In the genomic region with DNA sequence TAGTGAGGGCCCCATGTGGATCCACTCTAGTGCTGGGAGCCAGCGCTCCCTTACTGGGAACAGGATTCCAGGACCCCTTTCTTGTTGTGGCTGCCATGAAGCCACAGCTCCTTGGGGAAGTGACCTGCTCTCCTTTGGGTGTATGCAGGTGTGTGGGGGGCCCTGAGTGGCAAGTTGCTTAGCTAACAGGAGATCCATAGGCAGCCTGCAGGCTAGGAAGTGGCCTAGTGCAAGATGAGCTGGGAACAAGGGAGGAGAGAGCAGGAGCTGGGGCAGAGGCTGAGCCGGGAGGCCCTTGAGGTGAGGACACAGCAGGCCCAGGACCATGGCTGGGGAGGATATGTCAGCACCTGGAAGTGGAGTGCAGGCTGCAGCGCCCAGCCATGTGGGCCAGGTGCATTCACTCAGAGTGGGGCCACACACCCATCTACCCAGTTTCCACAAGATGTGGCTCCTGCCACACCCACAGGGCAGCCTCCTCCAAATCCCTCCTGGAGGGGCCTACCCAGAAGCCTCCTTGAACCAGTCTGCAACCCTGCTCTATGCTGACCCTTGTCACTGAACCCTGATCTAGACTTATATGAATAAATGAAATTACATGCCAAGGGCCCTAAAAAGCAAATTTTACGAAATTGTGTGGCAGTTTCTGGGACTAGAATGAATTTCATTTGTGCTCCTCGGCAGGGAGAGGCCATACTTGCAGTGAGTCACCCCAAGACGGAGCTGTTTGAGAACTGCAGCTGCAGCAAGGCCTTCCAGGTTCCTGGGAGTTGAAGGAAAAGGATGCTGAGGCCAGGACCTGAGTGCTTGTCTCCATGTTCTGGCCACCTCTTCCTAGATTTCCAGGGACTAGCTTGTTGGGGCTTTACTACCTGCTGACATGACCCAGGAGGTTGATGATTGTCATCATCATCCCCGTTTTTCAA, we compare ENCODE assay signal across 16 cellular contexts. TPM values are rescaled to one million over a fixed set of nuclear protein-coding genes. Genes with fewer than 3 reads are reported as not detected.
DNase-seq lines count a peak whose midpoint lies in the region; ATAC-seq, FAIRE-seq and TF ChIP-seq lines count a peak whose summit lies in the region.
"Had no signal": no experiment of that assay in that cellular context is flagged by ENCODE, and none has a peak within 500 bp of the region (broad histone marks: within the 10 kb centered on the region; RNA-seq: fewer than 3 reads in every experiment).

No MANE protein-coding gene starts in this region.

- peaks cover 38% of the 10 kb centered on the region for H3K4me1 Mint-ChIP-seq in stimulated activated memory B cell treated with anti-CD40 and anti-IgM and Interleukin-4, amounts not matched to agents 10 μg/mL and 1 μg/mL and 100 μg/mL, for 72 hours

- H3K9me3 Mint-ChIP-seq in stimulated activated memory B cell treated with anti-CD40 and anti-IgM and Interleukin-4, amounts not matched to agents 10 μg/mL and 1 μg/mL and 100 μg/mL, for 72 hours: no peaks in the 10 kb centered on the region

- peaks cover 42% of the 10 kb centered on the region for H3K79me2 ChIP-seq in K562 (ENCODE audit: control insufficient read depth, insufficient read depth, low read length)
- H3K79me2 ChIP-seq: parathyroid adenoma had no signal

- TF ChIP-seq CTCF in left ventricle myocardium inferior (IDR thresholded peaks at IDR 0.05; ENCODE audit: borderline replicate concordance) (no peak), K562 (IDR thresholded peaks at IDR 0.05 in 2 of 3, conservative IDR thresholded peaks at IDR 0.05 in 1 of 3; ENCODE audit: insufficient read depth in 2 of 3, low read depth in 1 of 3, low read length in 3 of 3) (no peak)

- no peak for FAIRE-seq in K562 (lab: Jason Lieb, UNC)

- H3K36me3 Mint-ChIP-seq in stimulated activated memory B cell treated with anti-CD40 and anti-IgM and Interleukin-4, amounts not matched to agents 10 μg/mL and 1 μg/mL and 100 μg/mL, for 72 hours: peaks cover 19% of the 10 kb centered on the region

- H3K4me3 ChIP-seq in right cardiac atrium (ENCODE audit: low read length) (no peak overlapping the region), left ventricle myocardium inferior (no peak overlapping the region), K562 (no peak overlapping the region)
- H3K4me3 ChIP-seq: lower lobe of right lung, SJSA1 had no signal

- H3K27me3 Mint-ChIP-seq in stimulated activated memory B cell treated with anti-CD40 and anti-IgM and Interleukin-4, amounts not matched to agents 10 μg/mL and 1 μg/mL and 100 μg/mL, for 72 hours: no peaks in the 10 kb centered on the region

- peak overlapping the region in 1 of 2 experiments; percentile 93; a peak in 2 of 4 replicates for H3K9ac ChIP-seq in K562 (ENCODE audit: insufficient read depth in 1 of 2, low read depth in 2 of 2, low read length in 2 of 2)
- H3K9ac ChIP-seq: parathyroid adenoma had no signal

- no peak overlapping the region for H3K27ac ChIP-seq in right cardiac atrium (ENCODE audit: low read length)
- no peak overlapping the region for H3K27ac ChIP-seq in left ventricle myocardium inferior (replicated peaks)
- H3K27ac ChIP-seq in K562 (ENCODE audit: extremely low read depth, low read depth, low read length): no peak overlapping the region; the same call in 2 of the 3 replicates
- H3K27ac ChIP-seq: lower lobe of right lung, parathyroid adenoma, SJSA1 had no signal

- peak overlapping the region; percentile 30 for H3K27ac Mint-ChIP-seq in stimulated activated memory B cell treated with anti-CD40 and anti-IgM and Interleukin-4, amounts not matched to agents 10 μg/mL and 1 μg/mL and 100 μg/mL, for 72 hours

- H3K9me3 ChIP-seq in right cardiac atrium (ENCODE audit: control insufficient read depth, low read length) (no peaks in the 10 kb centered on the region), left ventricle myocardium inferior (replicated peaks) (no peaks in the 10 kb centered on the region), K562 (replicated peaks; ENCODE audit: control insufficient read depth, insufficient read depth, low read depth, low read length) (no peaks in the 10 kb centered on the region)
- H3K9me3 ChIP-seq: lower lobe of right lung, SJSA1 had no signal

- DNase-seq in right cardiac atrium (peak in 2 of 3 donors; percentile 35 to 45), left ventricle myocardium inferior (no peak), M059J (ENCODE audit: low read depth) (peak; percentile 23), K562 (ENCODE audit: extremely low read depth in 1 of 4, low spot score in 3 of 4) (peak in 1 of 4 experiments; percentile 63), activated gamma-delta T cell treated with Interleukin-2 at 50 U/mL for 16 hours (no peak), LoVo (ENCODE audit: low spot score) (no peak), epidermal melanocyte (ENCODE audit: insufficient read length, low spot score) (no peak)
- DNase-seq: activated CD4-positive, alpha-beta T cell treated with anti-CD3 and anti-CD28 coated beads for 48 hours; amniotic stem cell; lower lobe of right lung; NCI-H1105 treated with DMSO at 0.1 percent for 48 hours; NCI-H510A treated with DMSO at 0.1 percent for 48 hours; stimulated activated naive CD4-positive, alpha-beta T cell had no signal

- in situ Hi-C loops in K562 (cut with MboI): no loop called here

- H3K36me3 ChIP-seq in left ventricle myocardium inferior (peaks cover 52% of the 10 kb centered on the region), K562 (ENCODE audit: control insufficient read depth, insufficient read depth, low read length) (peaks cover 73% of the 10 kb centered on the region)

- peaks cover 28% of the 10 kb centered on the region; the same call in 1 of the 2 replicates for H4K20me1 ChIP-seq in K562 (replicated peaks; ENCODE audit: control insufficient read depth, insufficient read depth, low read length)

- H3K4me3 Mint-ChIP-seq in stimulated activated memory B cell treated with anti-CD40 and anti-IgM and Interleukin-4, amounts not matched to agents 10 μg/mL and 1 μg/mL and 100 μg/mL, for 72 hours: no peak overlapping the region

- no TSS peak for BruUV-seq in K562 (replicated peaks; lab: Mats Ljungman, UMichigan)

- TF ChIP-seq POLR2A in K562 (conservative IDR thresholded peaks at IDR 0.05): no peak

- H3K4me1 ChIP-seq in right cardiac atrium (ENCODE audit: control insufficient read depth, insufficient read depth, low read length) (peaks cover 7% of the 10 kb centered on the region), left ventricle myocardium inferior (peaks cover 45% of the 10 kb centered on the region), K562 (replicated peaks in 1 of 2; ENCODE audit: control insufficient read depth in 2 of 2, insufficient read depth in 2 of 2, low read length in 2 of 2) (peaks cover 21 to 93% of the 10 kb centered on the region in 2 experiments)

- no peaks in the 10 kb centered on the region for H3K27me3 ChIP-seq in right cardiac atrium (ENCODE audit: control insufficient read depth, insufficient read depth)
- no peaks in the 10 kb centered on the region for H3K27me3 ChIP-seq in left ventricle myocardium inferior (ENCODE audit: low read depth)
- no peaks in the 10 kb centered on the region for H3K27me3 ChIP-seq in K562 (ENCODE audit: control insufficient read depth in 2 of 2, insufficient read depth in 2 of 2, low read length in 2 of 2)
- H3K27me3 ChIP-seq: SJSA1 had no signal

- 62% methylated on average over 7 of the region's 7 CpGs for WGBS in right cardiac atrium
- 67% methylated on average over 7 of the region's 7 CpGs for WGBS in K562 (ENCODE audit: insufficient coverage, low coverage, missing lambda C conversion rate)

- no peak overlapping the region for H3K4me2 ChIP-seq in K562 (ENCODE audit: insufficient read depth, low read length)

- no peak; the same call in 1 of the 2 replicates for TF ChIP-seq EP300 in K562 (IDR thresholded peaks at IDR 0.05; ENCODE audit: low read length)

- no peak overlapping the region for H2AFZ ChIP-seq in K562 (ENCODE audit: low read depth, low read length)
- H2AFZ ChIP-seq: parathyroid adenoma had no signal

- no peak for TF ChIP-seq RAD21 in K562 (CRISPR knock-in tag; conservative IDR thresholded peaks at IDR 0.05 in 1 of 2, IDR thresholded peaks at IDR 0.05 in 1 of 2)

- intact Hi-C loops in right cardiac atrium (cut with DNase I) (no loop called here), left ventricle myocardium inferior (cut with micrococcal nuclease) (no loop called here), K562 (cut with micrococcal nuclease) (no loop called here)

- CTCF ChIA-PET in K562 (lab: Yijun Ruan, JAX; ENCODE audit: low intra/inter-chr PET ratio): no interaction called here

- POLR2A ChIA-PET in K562 (lab: Yijun Ruan, JAX): interaction anchor here (0.6 to 17.9 kb wide), 22 partner anchors 9 to 522 kb away, joined by 3 to 451 read pairs (median 5); a partner anchor contains a TSS

- ATAC-seq in right cardiac atrium (no peak), K562 (no peak)
- no peak for ATAC-seq in stimulated activated memory B cell treated with anti-CD40 and anti-IgM and Interleukin-4, amounts not matched to agents 10 μg/mL and 1 μg/mL and 100 μg/mL, for 72 hours
- ATAC-seq: lower lobe of right lung had no signal

- H3K9me1 ChIP-seq in K562 (ENCODE audit: control insufficient read depth, insufficient read depth, low read length): no peaks in the 10 kb centered on the region

RNA-seq across cellular contexts. Expression of a gene that starts 3.2 kb away (rescaled TPM):
- total RNA-seq in right cardiac atrium: 10 to 100 TPM; 23.2 to 25.2 (median 23.8) TPM
- 38.2 TPM for polyA plus RNA-seq in right cardiac atrium
- 17.8 TPM for total RNA-seq in left ventricle myocardium inferior
- 50.2 and 52.6 TPM in 2 replicates for total RNA-seq in M059J (2014; rRNA removed; shearing (Covaris generic))
- total RNA-seq in K562 (2011; cell fraction: chromatin; rRNA removed; ENCODE audit: low replicate concordance): 90.2 and 332 TPM in 2 replicates
- total RNA-seq in K562 (2011; cell fraction: nucleolus; rRNA removed): 398 and 463 TPM in 2 replicates
- 158 and 211 TPM in 2 replicates for total RNA-seq in K562 (2011; cell fraction: nucleoplasm; rRNA removed)
- total RNA-seq in K562 (2014; rRNA removed): 245 and 323 TPM in 2 replicates
- total RNA-seq in K562 (2014; rRNA removed; fragmentation: Illumina TruSeq; extraction: Trizol): 32.0 and 35.6 TPM in 2 replicates
- 120 and 129 TPM in 2 replicates for total RNA-seq in K562 (2015; rRNA removed; fragmentation: Illumina TruSeq; extraction: Trizol)
- total RNA-seq in K562 (2021): 169 and 183 TPM in 2 replicates
- polyA plus RNA-seq in K562 (2011; rRNA removed): 75.4 and 94.6 TPM in 2 replicates
- polyA plus RNA-seq in K562 (2011; cell fraction: cytosol; rRNA removed): 137 and 308 TPM in 2 replicates
- 202 and 335 TPM in 2 replicates for polyA plus RNA-seq in K562 (2011; cell fraction: nucleus; rRNA removed)
- polyA plus RNA-seq in K562 (2012): 114 and 118 TPM in 2 replicates
- 84.1 and 121 TPM in 2 replicates for polyA plus RNA-seq in K562 (2014; fragmentation: Illumina TruSeq; extraction: Trizol)
- 10 to 100 TPM in 1 of 2 experiments, 1 to 10 TPM in 1; 7.9 to 33.1 TPM for polyA plus RNA-seq in K562 (2014; fragmentation: Nextera tagmentation; extraction: Ambion mirVana)
- polyA plus RNA-seq in K562 (2014; rRNA removed): 263 and 266 TPM in 2 replicates
- 39.0 and 48.5 TPM in 2 replicates for polyA minus RNA-seq in K562 (2011; rRNA and poly(A)+ RNA removed)
- polyA minus RNA-seq in K562 (2011; cell fraction: cytosol; rRNA and poly(A)+ RNA removed): 53.5 and 55.4 TPM in 2 replicates
- polyA minus RNA-seq in K562 (2011; cell fraction: nucleus; rRNA and poly(A)+ RNA removed): 261 and 385 TPM in 2 replicates

RNA-seq across cellular contexts. Expression of a gene that starts 16.3 kb away (rescaled TPM):
- total RNA-seq in right cardiac atrium (1 to 10 TPM; 1.7 to 6.7 (median 4.8) TPM), left ventricle myocardium inferior (3.5 TPM), K562 (2014; rRNA removed) (1.5 and 1.9 TPM in 2 replicates), K562 (2014; rRNA removed; fragmentation: Illumina TruSeq; extraction: Trizol) (0.77 and 1.0 TPM in 2 replicates), K562 (2015; rRNA removed; fragmentation: Illumina TruSeq; extraction: Trizol) (1.6 and 1.7 TPM in 2 replicates), K562 (2021) (2.3 and 2.7 TPM in 2 replicates)
- polyA plus RNA-seq in right cardiac atrium (2.1 TPM), K562 (2011; rRNA removed) (1.2 and 1.5 TPM in 2 replicates), K562 (2014; fragmentation: Illumina TruSeq; extraction: Trizol) (1.3 and 1.5 TPM in 2 replicates), K562 (2014; fragmentation: Nextera tagmentation; extraction: Ambion mirVana) (under 1 TPM in 1 of 2 experiments, not detected in 1; 0.01 TPM), K562 (2014; rRNA removed) (3.7 and 3.9 TPM in 2 replicates)
- total RNA-seq in M059J (2014; rRNA removed; shearing (Covaris generic)): 2.1 and 3.6 TPM in 2 replicates
- 8.3 and 26.4 TPM in 2 replicates for total RNA-seq in K562 (2011; cell fraction: chromatin; rRNA removed; ENCODE audit: low replicate concordance)
- 15.5 and 19.3 TPM in 2 replicates for total RNA-seq in K562 (2011; cell fraction: nucleolus; rRNA removed)
- total RNA-seq in K562 (2011; cell fraction: nucleoplasm; rRNA removed): 13.6 and 14.4 TPM in 2 replicates
- 1.4 and 2.2 TPM in 2 replicates for polyA plus RNA-seq in K562 (2011; cell fraction: cytosol; rRNA removed)
- 16.2 and 34.8 TPM in 2 replicates for polyA plus RNA-seq in K562 (2011; cell fraction: nucleus; rRNA removed)
- polyA plus RNA-seq in K562 (2012): 4.7 and 7.9 TPM in 2 replicates
- 1.6 and 2.5 TPM in 2 replicates for polyA minus RNA-seq in K562 (2011; rRNA and poly(A)+ RNA removed)
- 1.0 TPM in 1 of 2 replicates, not detected in the other for polyA minus RNA-seq in K562 (2011; cell fraction: cytosol; rRNA and poly(A)+ RNA removed)
- 5.6 and 7.5 TPM in 2 replicates for polyA minus RNA-seq in K562 (2011; cell fraction: nucleus; rRNA and poly(A)+ RNA removed)

RNA-seq across cellular contexts. Expression of a gene that starts 16.6 kb away (rescaled TPM):
- 10 to 100 TPM; 28.3 to 33.2 (median 31.1) TPM for total RNA-seq in right cardiac atrium
- polyA plus RNA-seq in right cardiac atrium: 20.4 TPM
- 18.1 TPM for total RNA-seq in left ventricle myocardium inferior
- total RNA-seq in M059J (2014; rRNA removed; shearing (Covaris generic)): 13.0 and 14.0 TPM in 2 replicates
- total RNA-seq in K562 (2011; cell fraction: chromatin; rRNA removed; ENCODE audit: low replicate concordance): 338 and 754 TPM in 2 replicates
- total RNA-seq in K562 (2011; cell fraction: nucleolus; rRNA removed): 395 and 404 TPM in 2 replicates
- 258 and 287 TPM in 2 replicates for total RNA-seq in K562 (2011; cell fraction: nucleoplasm; rRNA removed)
- 87.2 and 120 TPM in 2 replicates for total RNA-seq in K562 (2014; rRNA removed)
- 46.4 and 63.0 TPM in 2 replicates for total RNA-seq in K562 (2014; rRNA removed; fragmentation: Illumina TruSeq; extraction: Trizol)
- total RNA-seq in K562 (2015; rRNA removed; fragmentation: Illumina TruSeq; extraction: Trizol): 51.3 and 53.2 TPM in 2 replicates
- total RNA-seq in K562 (2021): 132 and 135 TPM in 2 replicates
- 63.0 and 88.5 TPM in 2 replicates for polyA plus RNA-seq in K562 (2011; rRNA removed)
- 50.8 and 68.8 TPM in 2 replicates for polyA plus RNA-seq in K562 (2011; cell fraction: cytosol; rRNA removed)
- polyA plus RNA-seq in K562 (2011; cell fraction: nucleus; rRNA removed): 703 and 913 TPM in 2 replicates
- 80.6 and 93.5 TPM in 2 replicates for polyA plus RNA-seq in K562 (2012)
- polyA plus RNA-seq in K562 (2014; fragmentation: Illumina TruSeq; extraction: Trizol): 74.3 and 89.8 TPM in 2 replicates
- 1 to 10 TPM; 2.2 to 3.1 TPM for polyA plus RNA-seq in K562 (2014; fragmentation: Nextera tagmentation; extraction: Ambion mirVana)
- 115 and 129 TPM in 2 replicates for polyA plus RNA-seq in K562 (2014; rRNA removed)
- polyA minus RNA-seq in K562 (2011; rRNA and poly(A)+ RNA removed): 64.5 and 72.9 TPM in 2 replicates
- polyA minus RNA-seq in K562 (2011; cell fraction: cytosol; rRNA and poly(A)+ RNA removed): 41.9 and 49.7 TPM in 2 replicates
- 188 and 205 TPM in 2 replicates for polyA minus RNA-seq in K562 (2011; cell fraction: nucleus; rRNA and poly(A)+ RNA removed)

RNA-seq across cellular contexts. Expression of a gene that starts 31.6 kb away (rescaled TPM):
- 1 to 10 TPM; 1.0 to 2.1 (median 1.4) TPM for total RNA-seq in right cardiac atrium
- polyA plus RNA-seq in right cardiac atrium: 1.4 TPM
- total RNA-seq in left ventricle myocardium inferior: 0.47 TPM
- total RNA-seq in M059J (2014; rRNA removed; shearing (Covaris generic)): 0.10 and 0.47 TPM in 2 replicates
- total RNA-seq in K562 (2011; cell fraction: chromatin; rRNA removed; ENCODE audit: low replicate concordance): 0.14 and 1.4 TPM in 2 replicates
- total RNA-seq in K562 (2011; cell fraction: nucleolus; rRNA removed): 0.33 and 1.2 TPM in 2 replicates
- total RNA-seq in K562 (2011; cell fraction: nucleoplasm; rRNA removed): 0.53 and 0.81 TPM in 2 replicates
- total RNA-seq in K562 (2014; rRNA removed): 0.14 TPM in 1 of 2 replicates, not detected in the other
- 0.10 TPM in 1 of 2 replicates, not detected in the other for total RNA-seq in K562 (2014; rRNA removed; fragmentation: Illumina TruSeq; extraction: Trizol)
- 0.07 TPM in 1 of 2 replicates, not detected in the other for total RNA-seq in K562 (2015; rRNA removed; fragmentation: Illumina TruSeq; extraction: Trizol)
- 0.20 and 0.56 TPM in 2 replicates for total RNA-seq in K562 (2021)
- 0.04 and 0.08 TPM in 2 replicates for polyA plus RNA-seq in K562 (2011; rRNA removed)
- polyA plus RNA-seq in K562 (2011; cell fraction: cytosol; rRNA removed): 0.06 TPM in 1 of 2 replicates, not detected in the other
- polyA plus RNA-seq in K562 (2011; cell fraction: nucleus; rRNA removed): 0.80 and 0.87 TPM in 2 replicates
- 0.27 and 0.50 TPM in 2 replicates for polyA plus RNA-seq in K562 (2012)
- polyA plus RNA-seq in K562 (2014; fragmentation: Illumina TruSeq; extraction: Trizol): 0.06 TPM in 1 of 2 replicates, not detected in the other
- under 1 TPM; 0.03 to 0.06 TPM for polyA plus RNA-seq in K562 (2014; fragmentation: Nextera tagmentation; extraction: Ambion mirVana)
- polyA plus RNA-seq in K562 (2014; rRNA removed): 0.15 TPM in 1 of 2 replicates, not detected in the other
- 0.06 TPM in 1 of 2 replicates, not detected in the other for polyA minus RNA-seq in K562 (2011; rRNA and poly(A)+ RNA removed)
- not detected in 2 replicates for polyA minus RNA-seq in K562 (2011; cell fraction: cytosol; rRNA and poly(A)+ RNA removed)
- polyA minus RNA-seq in K562 (2011; cell fraction: nucleus; rRNA and poly(A)+ RNA removed): 0.27 and 0.44 TPM in 2 replicates
- total RNA-seq: SJSA1 had no signal

RNA-seq across cellular contexts. Expression of a gene that starts 33.7 kb away (rescaled TPM):
- total RNA-seq in right cardiac atrium (1 to 10 TPM in 2 of 4 donors, under 1 TPM in 2; 0.33 to 1.9 (median 0.77) TPM), left ventricle myocardium inferior (0.25 TPM), K562 (2014; rRNA removed) (not detected in 2 replicates), K562 (2014; rRNA removed; fragmentation: Illumina TruSeq; extraction: Trizol) (not detected in 2 replicates), K562 (2015; rRNA removed; fragmentation: Illumina TruSeq; extraction: Trizol) (not detected in 2 replicates), K562 (2021) (not detected in 2 replicates)
- polyA plus RNA-seq in right cardiac atrium (0.59 TPM), K562 (2011; rRNA removed) (not detected in 2 replicates), K562 (2014; fragmentation: Illumina TruSeq; extraction: Trizol) (not detected in 2 replicates), K562 (2014; fragmentation: Nextera tagmentation; extraction: Ambion mirVana) (not detected), K562 (2014; rRNA removed) (not detected in 2 replicates)
- not detected in 2 replicates for total RNA-seq in M059J (2014; rRNA removed; shearing (Covaris generic))
- not detected in 2 replicates for total RNA-seq in K562 (2011; cell fraction: chromatin; rRNA removed; ENCODE audit: low replicate concordance)
- not detected in 2 replicates for total RNA-seq in K562 (2011; cell fraction: nucleolus; rRNA removed)
- not detected in 2 replicates for total RNA-seq in K562 (2011; cell fraction: nucleoplasm; rRNA removed)
- 0.07 TPM in 1 of 2 replicates, not detected in the other for polyA plus RNA-seq in K562 (2011; cell fraction: cytosol; rRNA removed)
- not detected in 2 replicates for polyA plus RNA-seq in K562 (2011; cell fraction: nucleus; rRNA removed)
- polyA plus RNA-seq in K562 (2012): 0.03 and 0.14 TPM in 2 replicates
- not detected in 2 replicates for polyA minus RNA-seq in K562 (2011; rRNA and poly(A)+ RNA removed)
- not detected in 2 replicates for polyA minus RNA-seq in K562 (2011; cell fraction: cytosol; rRNA and poly(A)+ RNA removed)
- polyA minus RNA-seq in K562 (2011; cell fraction: nucleus; rRNA and poly(A)+ RNA removed): not detected in 2 replicates
- total RNA-seq: SJSA1 had no signal

Comparison
In these comparisons a context has a peak if more than half of its experiments do, and no peak if none do; other contexts are left out.
1. DNase-seq: peak in right cardiac atrium (2 of 3) and M059J (single experiment); none in left ventricle myocardium inferior (single experiment), activated gamma-delta T cell treated with Interleukin-2 at 50 U/mL for 16 hours (single experiment), LoVo (single experiment) and epidermal melanocyte (single experiment).